25 cellular contexts compared by ENCODE assay signal in the genomic region with DNA sequence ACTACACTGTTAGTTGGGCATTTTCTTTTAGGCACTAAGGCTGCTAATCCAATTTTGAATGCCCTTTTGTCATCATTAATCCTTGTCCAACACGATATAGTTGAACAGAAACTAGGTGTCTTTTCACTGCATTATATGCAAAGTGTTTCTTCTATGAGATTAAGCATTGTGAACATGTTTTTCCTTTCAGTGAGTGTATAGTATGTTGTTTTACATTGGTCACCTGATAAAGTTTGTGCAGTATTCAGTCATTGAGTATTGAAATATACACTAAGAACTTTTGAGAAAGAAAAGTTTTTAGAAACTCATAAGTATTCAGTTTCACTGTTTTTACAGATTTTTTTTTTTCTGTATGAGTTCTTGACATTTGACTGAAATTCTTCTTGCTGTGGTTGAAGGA.
"Had no signal": no experiment of that assay in that cellular context is flagged by ENCODE, and none has a peak within 500 bp of the region (broad histone marks: within the 10 kb centered on the region; RNA-seq: fewer than 3 reads in every experiment).

No MANE protein-coding gene starts in this region.

- H3K36me3 Mint-ChIP-seq: activated CD4-positive, alpha-beta memory T cell treated with anti-CD3 and anti-CD28 coated beads for 36 hours; memory B cell; naive B cell; stimulated activated memory B cell treated with anti-CD40 and anti-IgM and Interleukin-4, amounts not matched to agents 10 μg/mL and 1 μg/mL and 100 μg/mL, for 72 hours had no signal

- H3K4me1 ChIP-seq: body of pancreas had no signal

- H3K27me3 Mint-ChIP-seq: activated naive CD8-positive, alpha-beta T cell treated with anti-CD3 and anti-CD28 coated beads, Interleukin-2, amount 50 U/mL, for 24 hours; dendritic cell treated with granulocyte-macrophage colony-stimulating factor and Interleukin-4, amounts not matched to agents 40 ng/mL and 50 ng/mL, for 4 days; memory B cell; naive B cell; stimulated activated memory B cell treated with anti-CD40 and anti-IgM and Interleukin-4, amounts not matched to agents 10 μg/mL and 1 μg/mL and 100 μg/mL, for 72 hours had no signal

- H3K4me1 Mint-ChIP-seq: activated B cell treated with CpG ODN at 0.5 μM for 24 hours; activated naive CD8-positive, alpha-beta T cell treated with anti-CD3 and anti-CD28 coated beads, Interleukin-2, amount 50 U/mL, for 24 hours; naive B cell; stimulated activated memory B cell treated with anti-CD40 and anti-IgM and Interleukin-4, amounts not matched to agents 10 μg/mL and 1 μg/mL and 100 μg/mL, for 72 hours had no signal

- H3K4me2 ChIP-seq: smooth muscle cell had no signal

- H3K4me3 ChIP-seq: body of pancreas, heart right ventricle, sigmoid colon, smooth muscle cell, uterus had no signal

- ATAC-seq: activated naive CD8-positive, alpha-beta T cell treated with anti-CD3 and anti-CD28 coated beads, Interleukin-2, amount 50 U/mL, for 24 hours; body of pancreas; heart right ventricle; left cardiac atrium; stimulated activated memory B cell treated with anti-CD40 and anti-IgM and Interleukin-4, amounts not matched to agents 10 μg/mL and 1 μg/mL and 100 μg/mL, for 72 hours had no signal

- DNase-seq: activated B cell treated with CpG ODN at 0.5 μM for 24 hours; activated CD4-positive, alpha-beta memory T cell treated with anti-CD3 and anti-CD28 coated beads for 36 hours; activated CD4-positive, alpha-beta T cell treated with anti-CD3 and anti-CD28 coated beads for 4 hours; activated gamma-delta T cell; activated naive CD4-positive, alpha-beta T cell treated with anti-CD3 and anti-CD28 coated beads, Interleukin-2, amount 50 U/mL, for 16 hours; activated naive CD8-positive, alpha-beta T cell treated with anti-CD3 and anti-CD28 coated beads, Interleukin-2, amount 50 U/mL, for 24 hours; anterior cingulate cortex; body of pancreas; caudate nucleus; effector CD8-positive, alpha-beta T cell; erythroblast; foreskin fibroblast; heart right ventricle; islet precursor cell; left cardiac atrium; naive B cell; retina; sigmoid colon; stimulated activated CD4-positive, alpha-beta T cell treated with anti-CD3 and anti-CD28 coated beads, Interleukin-15, amount 100 ng/mL, for 24 hours; trophoblast cell; uterus had no signal

- H3K27ac ChIP-seq: body of pancreas, heart right ventricle, sigmoid colon, uterus had no signal

- H3K27me3 ChIP-seq: body of pancreas, heart right ventricle, sigmoid colon, uterus had no signal

- H3K4me3 Mint-ChIP-seq: activated B cell treated with CpG ODN at 0.5 μM for 24 hours; activated CD4-positive, alpha-beta memory T cell treated with anti-CD3 and anti-CD28 coated beads for 36 hours; activated naive CD8-positive, alpha-beta T cell treated with anti-CD3 and anti-CD28 coated beads, Interleukin-2, amount 50 U/mL, for 24 hours; dendritic cell treated with granulocyte-macrophage colony-stimulating factor and Interleukin-4, amounts not matched to agents 40 ng/mL and 50 ng/mL, for 4 days; memory B cell; naive B cell; stimulated activated memory B cell treated with anti-CD40 and anti-IgM and Interleukin-4, amounts not matched to agents 10 μg/mL and 1 μg/mL and 100 μg/mL, for 72 hours had no signal

- H3K27ac Mint-ChIP-seq: activated B cell treated with CpG ODN at 0.5 μM for 24 hours; activated CD4-positive, alpha-beta memory T cell treated with anti-CD3 and anti-CD28 coated beads for 36 hours; activated naive CD8-positive, alpha-beta T cell treated with anti-CD3 and anti-CD28 coated beads, Interleukin-2, amount 50 U/mL, for 24 hours; dendritic cell treated with granulocyte-macrophage colony-stimulating factor and Interleukin-4, amounts not matched to agents 40 ng/mL and 50 ng/mL, for 4 days; memory B cell; stimulated activated memory B cell treated with anti-CD40 and anti-IgM and Interleukin-4, amounts not matched to agents 10 μg/mL and 1 μg/mL and 100 μg/mL, for 72 hours had no signal

- H3K9me3 Mint-ChIP-seq: activated B cell treated with CpG ODN at 0.5 μM for 24 hours; activated CD4-positive, alpha-beta memory T cell treated with anti-CD3 and anti-CD28 coated beads for 36 hours; activated naive CD8-positive, alpha-beta T cell treated with anti-CD3 and anti-CD28 coated beads, Interleukin-2, amount 50 U/mL, for 24 hours; dendritic cell treated with granulocyte-macrophage colony-stimulating factor and Interleukin-4, amounts not matched to agents 40 ng/mL and 50 ng/mL, for 4 days; memory B cell; naive B cell; stimulated activated memory B cell treated with anti-CD40 and anti-IgM and Interleukin-4, amounts not matched to agents 10 μg/mL and 1 μg/mL and 100 μg/mL, for 72 hours had no signal

- H3K36me3 ChIP-seq: uterus had no signal

- H3K9me3 ChIP-seq: body of pancreas, heart right ventricle, sigmoid colon, uterus had no signal
